1 cellular context compared by ENCODE assay signal in the genomic region with DNA sequence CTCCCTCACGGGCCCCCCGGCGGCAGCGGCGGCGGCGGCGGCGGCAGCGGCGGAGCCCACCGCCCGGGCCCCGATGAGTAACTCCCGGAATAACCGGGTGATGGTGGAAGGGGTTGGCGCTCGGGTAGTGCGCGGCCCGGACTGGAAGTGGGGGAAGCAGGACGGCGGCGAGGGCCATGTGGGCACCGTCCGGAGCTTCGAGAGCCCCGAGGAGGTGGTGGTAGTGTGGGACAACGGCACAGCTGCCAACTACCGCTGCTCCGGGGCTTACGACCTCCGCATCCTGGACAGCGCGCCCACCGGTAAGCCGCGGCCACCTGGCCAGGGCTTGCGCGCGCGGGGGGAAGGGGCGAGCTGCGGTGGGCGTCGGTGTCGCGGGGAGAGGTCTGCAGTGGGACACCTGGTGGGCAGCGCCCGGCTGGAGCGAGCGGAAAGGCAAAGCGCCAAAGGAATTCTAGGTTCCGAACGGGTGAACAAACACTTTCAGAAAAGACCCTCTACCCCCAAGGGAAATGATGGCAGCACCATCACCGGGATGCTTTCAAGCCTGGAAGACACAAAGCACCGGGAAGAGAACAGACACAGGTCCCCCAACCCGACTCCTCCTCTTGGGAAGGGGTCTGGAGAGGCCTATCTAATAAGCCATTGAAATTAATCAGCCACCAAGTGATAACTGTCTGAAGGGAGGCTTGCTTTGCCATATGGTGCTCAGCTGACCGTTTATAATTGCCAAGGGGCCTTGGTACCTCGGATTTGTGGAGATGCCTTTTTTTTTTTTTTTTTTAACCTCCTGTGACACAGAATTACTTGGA.
TF ChIP-seq lines count a peak whose summit lies in the region.

No MANE protein-coding gene starts in this region.

TF ChIP-seq in HepG2, 621 proteins besides CTCF, POLR2A, EP300 and RAD21 (continued from another document and continues in another):
- TF ChIP-seq, protein P1, sequence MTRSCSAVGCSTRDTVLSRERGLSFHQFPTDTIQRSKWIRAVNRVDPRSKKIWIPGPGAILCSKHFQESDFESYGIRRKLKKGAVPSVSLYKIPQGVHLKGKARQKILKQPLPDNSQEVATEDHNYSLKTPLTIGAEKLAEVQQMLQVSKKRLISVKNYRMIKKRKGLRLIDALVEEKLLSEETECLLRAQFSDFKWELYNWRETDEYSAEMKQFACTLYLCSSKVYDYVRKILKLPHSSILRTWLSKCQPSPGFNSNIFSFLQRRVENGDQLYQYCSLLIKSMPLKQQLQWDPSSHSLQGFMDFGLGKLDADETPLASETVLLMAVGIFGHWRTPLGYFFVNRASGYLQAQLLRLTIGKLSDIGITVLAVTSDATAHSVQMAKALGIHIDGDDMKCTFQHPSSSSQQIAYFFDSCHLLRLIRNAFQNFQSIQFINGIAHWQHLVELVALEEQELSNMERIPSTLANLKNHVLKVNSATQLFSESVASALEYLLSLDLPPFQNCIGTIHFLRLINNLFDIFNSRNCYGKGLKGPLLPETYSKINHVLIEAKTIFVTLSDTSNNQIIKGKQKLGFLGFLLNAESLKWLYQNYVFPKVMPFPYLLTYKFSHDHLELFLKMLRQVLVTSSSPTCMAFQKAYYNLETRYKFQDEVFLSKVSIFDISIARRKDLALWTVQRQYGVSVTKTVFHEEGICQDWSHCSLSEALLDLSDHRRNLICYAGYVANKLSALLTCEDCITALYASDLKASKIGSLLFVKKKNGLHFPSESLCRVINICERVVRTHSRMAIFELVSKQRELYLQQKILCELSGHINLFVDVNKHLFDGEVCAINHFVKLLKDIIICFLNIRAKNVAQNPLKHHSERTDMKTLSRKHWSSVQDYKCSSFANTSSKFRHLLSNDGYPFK (CRISPR knock-in tag; IDR thresholded peaks at IDR 0.05; ENCODE audit: borderline replicate concordance), result no peak
- TF ChIP-seq NFE2 (CRISPR knock-in tag; IDR thresholded peaks at IDR 0.05), result no peak
- TF ChIP-seq TOE1 (CRISPR knock-in tag; IDR thresholded peaks at IDR 0.05), result no peak
- TF ChIP-seq RBFOX2 (IDR thresholded peaks at IDR 0.05; ENCODE audit: low read depth, low read length), result peak; percentile 40; the same call in 1 of the 2 replicates
- TF ChIP-seq, protein P2, sequence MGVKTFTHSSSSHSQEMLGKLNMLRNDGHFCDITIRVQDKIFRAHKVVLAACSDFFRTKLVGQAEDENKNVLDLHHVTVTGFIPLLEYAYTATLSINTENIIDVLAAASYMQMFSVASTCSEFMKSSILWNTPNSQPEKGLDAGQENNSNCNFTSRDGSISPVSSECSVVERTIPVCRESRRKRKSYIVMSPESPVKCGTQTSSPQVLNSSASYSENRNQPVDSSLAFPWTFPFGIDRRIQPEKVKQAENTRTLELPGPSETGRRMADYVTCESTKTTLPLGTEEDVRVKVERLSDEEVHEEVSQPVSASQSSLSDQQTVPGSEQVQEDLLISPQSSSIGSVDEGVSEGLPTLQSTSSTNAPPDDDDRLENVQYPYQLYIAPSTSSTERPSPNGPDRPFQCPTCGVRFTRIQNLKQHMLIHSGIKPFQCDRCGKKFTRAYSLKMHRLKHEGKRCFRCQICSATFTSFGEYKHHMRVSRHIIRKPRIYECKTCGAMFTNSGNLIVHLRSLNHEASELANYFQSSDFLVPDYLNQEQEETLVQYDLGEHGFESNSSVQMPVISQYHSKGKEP (CRISPR knock-in tag; IDR thresholded peaks at IDR 0.05), result no peak
- TF ChIP-seq, protein P3, sequence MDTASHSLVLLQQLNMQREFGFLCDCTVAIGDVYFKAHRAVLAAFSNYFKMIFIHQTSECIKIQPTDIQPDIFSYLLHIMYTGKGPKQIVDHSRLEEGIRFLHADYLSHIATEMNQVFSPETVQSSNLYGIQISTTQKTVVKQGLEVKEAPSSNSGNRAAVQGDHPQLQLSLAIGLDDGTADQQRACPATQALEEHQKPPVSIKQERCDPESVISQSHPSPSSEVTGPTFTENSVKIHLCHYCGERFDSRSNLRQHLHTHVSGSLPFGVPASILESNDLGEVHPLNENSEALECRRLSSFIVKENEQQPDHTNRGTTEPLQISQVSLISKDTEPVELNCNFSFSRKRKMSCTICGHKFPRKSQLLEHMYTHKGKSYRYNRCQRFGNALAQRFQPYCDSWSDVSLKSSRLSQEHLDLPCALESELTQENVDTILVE (CRISPR knock-in tag; IDR thresholded peaks at IDR 0.05), result no peak
- TF ChIP-seq TMF1 (CRISPR knock-in tag; IDR thresholded peaks at IDR 0.05; ENCODE audit: low read depth), result no peak
- TF ChIP-seq, protein P4, sequence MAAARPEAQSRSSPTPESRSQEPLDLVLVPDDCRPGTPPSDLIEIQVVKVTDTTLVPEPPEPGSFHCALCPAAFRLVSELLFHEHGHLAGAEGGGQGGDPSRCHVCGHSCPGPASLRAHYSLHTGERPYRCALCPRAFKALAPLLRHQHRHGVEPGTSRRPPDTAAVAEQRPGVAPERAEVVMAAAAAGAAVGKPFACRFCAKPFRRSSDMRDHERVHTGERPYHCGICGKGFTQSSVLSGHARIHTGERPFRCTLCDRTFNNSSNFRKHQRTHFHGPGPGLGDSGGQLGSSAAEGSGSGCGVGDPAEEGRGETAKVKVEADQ (CRISPR knock-in tag; IDR thresholded peaks at IDR 0.05; ENCODE audit: borderline replicate concordance), result no peak
- TF ChIP-seq SSRP1 (CRISPR knock-in tag; IDR thresholded peaks at IDR 0.05), result no peak
- TF ChIP-seq, protein P5, sequence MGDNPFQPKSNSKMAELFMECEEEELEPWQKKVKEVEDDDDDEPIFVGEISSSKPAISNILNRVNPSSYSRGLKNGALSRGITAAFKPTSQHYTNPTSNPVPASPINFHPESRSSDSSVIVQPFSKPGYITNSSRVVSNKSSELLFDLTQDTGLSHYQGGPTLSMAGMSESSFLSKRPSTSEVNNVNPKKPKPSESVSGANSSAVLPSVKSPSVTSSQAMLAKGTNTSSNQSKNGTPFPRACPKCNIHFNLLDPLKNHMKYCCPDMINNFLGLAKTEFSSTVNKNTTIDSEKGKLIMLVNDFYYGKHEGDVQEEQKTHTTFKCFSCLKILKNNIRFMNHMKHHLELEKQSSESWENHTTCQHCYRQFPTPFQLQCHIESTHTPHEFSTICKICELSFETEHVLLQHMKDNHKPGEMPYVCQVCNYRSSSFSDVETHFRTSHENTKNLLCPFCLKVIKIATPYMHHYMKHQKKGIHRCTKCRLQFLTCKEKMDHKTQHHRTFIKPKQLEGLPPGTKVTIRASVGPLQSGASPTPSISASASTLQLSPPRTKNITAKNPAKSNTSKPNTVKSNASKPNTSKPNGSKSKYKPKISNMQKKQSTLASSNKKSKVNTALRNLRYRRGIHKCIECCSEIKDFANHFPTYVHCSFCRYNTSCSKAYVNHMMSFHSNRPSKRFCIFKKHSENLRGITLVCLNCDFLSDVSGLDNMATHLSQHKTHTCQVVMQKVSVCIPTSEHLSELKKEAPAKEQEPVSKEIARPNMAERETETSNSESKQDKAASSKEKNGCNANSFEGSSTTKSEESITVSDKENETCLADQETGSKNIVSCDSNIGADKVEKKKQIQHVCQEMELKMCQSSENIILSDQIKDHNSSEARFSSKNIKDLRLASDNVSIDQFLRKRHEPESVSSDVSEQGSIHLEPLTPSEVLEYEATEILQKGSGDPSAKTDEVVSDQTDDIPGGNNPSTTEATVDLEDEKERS (CRISPR knock-in tag; IDR thresholded peaks at IDR 0.05), result 0 out of 2 replicates have a peak, but pooled peaks have one; percentile 26
- TF ChIP-seq THAP11 (CRISPR knock-in tag; IDR thresholded peaks at IDR 0.05), result no peak
- TF ChIP-seq TARDBP (CRISPR knock-in tag; IDR thresholded peaks at IDR 0.05), result no peak
- no peak for TF ChIP-seq FOXP1 (IDR thresholded peaks at IDR 0.05)
- no peak for TF ChIP-seq FOXP1 (CRISPR knock-in tag; IDR thresholded peaks at IDR 0.05)
- no peak for TF ChIP-seq HDAC6 (IDR thresholded peaks at IDR 0.05; ENCODE audit: low read depth, low read length)
- no peak for TF ChIP-seq ZNF337 (CRISPR knock-in tag; IDR thresholded peaks at IDR 0.05; ENCODE audit: borderline replicate concordance, low read depth)
- no peak for TF ChIP-seq CCAR2 (optimal IDR thresholded peaks at IDR 0.05; ENCODE audit: low read depth, low read length)
- TF ChIP-seq DNMT3B (CRISPR knock-in tag; conservative IDR thresholded peaks at IDR 0.05), result no peak
- TF ChIP-seq ZBTB21 (CRISPR knock-in tag; IDR thresholded peaks at IDR 0.05), result no peak
- TF ChIP-seq TRIM24 (CRISPR knock-in tag; IDR thresholded peaks at IDR 0.05), result no peak
- no peak for TF ChIP-seq TSC22D2 (CRISPR knock-in tag; IDR thresholded peaks at IDR 0.05; ENCODE audit: borderline replicate concordance)
- no peak for TF ChIP-seq ZNF891 (CRISPR knock-in tag; IDR thresholded peaks at IDR 0.05)
- no peak for TF ChIP-seq ZNF839 (CRISPR knock-in tag; IDR thresholded peaks at IDR 0.05; ENCODE audit: borderline replicate concordance)
- TF ChIP-seq KDM2A (CRISPR knock-in tag; IDR thresholded peaks at IDR 0.05; ENCODE audit: borderline replicate concordance, low read depth), result peak; percentile 55; the same call in 1 of the 2 replicates
- peak; percentile 32; the same call in 1 of the 2 replicates for TF ChIP-seq ZNF317 (CRISPR knock-in tag; IDR thresholded peaks at IDR 0.05)
- TF ChIP-seq, protein P6, sequence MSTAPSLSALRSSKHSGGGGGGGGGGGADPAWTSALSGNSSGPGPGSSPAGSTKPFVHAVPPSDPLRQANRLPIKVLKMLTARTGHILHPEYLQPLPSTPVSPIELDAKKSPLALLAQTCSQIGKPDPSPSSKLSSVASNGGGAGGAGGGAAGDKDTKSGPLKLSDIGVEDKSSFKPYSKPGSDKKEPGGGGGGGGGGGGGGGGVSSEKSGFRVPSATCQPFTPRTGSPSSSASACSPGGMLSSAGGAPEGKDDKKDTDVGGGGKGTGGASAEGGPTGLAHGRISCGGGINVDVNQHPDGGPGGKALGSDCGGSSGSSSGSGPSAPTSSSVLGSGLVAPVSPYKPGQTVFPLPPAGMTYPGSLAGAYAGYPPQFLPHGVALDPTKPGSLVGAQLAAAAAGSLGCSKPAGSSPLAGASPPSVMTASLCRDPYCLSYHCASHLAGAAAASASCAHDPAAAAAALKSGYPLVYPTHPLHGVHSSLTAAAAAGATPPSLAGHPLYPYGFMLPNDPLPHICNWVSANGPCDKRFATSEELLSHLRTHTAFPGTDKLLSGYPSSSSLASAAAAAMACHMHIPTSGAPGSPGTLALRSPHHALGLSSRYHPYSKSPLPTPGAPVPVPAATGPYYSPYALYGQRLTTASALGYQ (CRISPR knock-in tag; IDR thresholded peaks at IDR 0.05), result no peak
- no peak for TF ChIP-seq MTA3 (CRISPR knock-in tag; IDR thresholded peaks at IDR 0.05)
- 0 out of 2 replicates have a peak, but pooled peaks have one; percentile 23 for TF ChIP-seq NAIF1 (CRISPR knock-in tag; IDR thresholded peaks at IDR 0.05; ENCODE audit: borderline replicate concordance)
- TF ChIP-seq ZNF530 (CRISPR knock-in tag; IDR thresholded peaks at IDR 0.05; ENCODE audit: low read depth), result no peak
- TF ChIP-seq RNF2 (conservative IDR thresholded peaks at IDR 0.05; ENCODE audit: low read depth), result no peak
- TF ChIP-seq MIXL1 (CRISPR knock-in tag; IDR thresholded peaks at IDR 0.05), result no peak
- no peak for TF ChIP-seq ZNF577 (CRISPR knock-in tag; IDR thresholded peaks at IDR 0.05; ENCODE audit: borderline replicate concordance, low read depth)
- TF ChIP-seq SNRNP70 (IDR thresholded peaks at IDR 0.05; ENCODE audit: low read depth, low read length), result no peak
- TF ChIP-seq DNMT1 (CRISPR knock-in tag; IDR thresholded peaks at IDR 0.05), result 0 out of 2 replicates have a peak, but pooled peaks have one; percentile 43
- TF ChIP-seq FOXA3 (CRISPR knock-in tag; IDR thresholded peaks at IDR 0.05), result no peak
- no peak for TF ChIP-seq HNRNPH1 (optimal IDR thresholded peaks at IDR 0.05; ENCODE audit: low read depth, low read length)
- TF ChIP-seq, protein P7, sequence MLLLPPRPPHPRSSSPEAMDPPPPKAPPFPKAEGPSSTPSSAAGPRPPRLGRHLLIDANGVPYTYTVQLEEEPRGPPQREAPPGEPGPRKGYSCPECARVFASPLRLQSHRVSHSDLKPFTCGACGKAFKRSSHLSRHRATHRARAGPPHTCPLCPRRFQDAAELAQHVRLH (CRISPR knock-in tag; IDR thresholded peaks at IDR 0.05; ENCODE audit: borderline replicate concordance, low read depth), result no peak
- TF ChIP-seq ZEB1 (IDR thresholded peaks at IDR 0.05; ENCODE audit: insufficient replicate concordance, low read depth), result no peak
- TF ChIP-seq ZNF777 (CRISPR knock-in tag; IDR thresholded peaks at IDR 0.05), result no peak
- no peak for TF ChIP-seq ZNF607 (CRISPR knock-in tag; IDR thresholded peaks at IDR 0.05; ENCODE audit: borderline replicate concordance)
- no peak for TF ChIP-seq ZNF644 (CRISPR knock-in tag; IDR thresholded peaks at IDR 0.05; ENCODE audit: low read depth)
- TF ChIP-seq ZNF672 (CRISPR knock-in tag; IDR thresholded peaks at IDR 0.05), result no peak
- no peak; the same call in 1 of the 2 replicates for TF ChIP-seq SALL2 (CRISPR knock-in tag; IDR thresholded peaks at IDR 0.05)
- TF ChIP-seq, protein P8, sequence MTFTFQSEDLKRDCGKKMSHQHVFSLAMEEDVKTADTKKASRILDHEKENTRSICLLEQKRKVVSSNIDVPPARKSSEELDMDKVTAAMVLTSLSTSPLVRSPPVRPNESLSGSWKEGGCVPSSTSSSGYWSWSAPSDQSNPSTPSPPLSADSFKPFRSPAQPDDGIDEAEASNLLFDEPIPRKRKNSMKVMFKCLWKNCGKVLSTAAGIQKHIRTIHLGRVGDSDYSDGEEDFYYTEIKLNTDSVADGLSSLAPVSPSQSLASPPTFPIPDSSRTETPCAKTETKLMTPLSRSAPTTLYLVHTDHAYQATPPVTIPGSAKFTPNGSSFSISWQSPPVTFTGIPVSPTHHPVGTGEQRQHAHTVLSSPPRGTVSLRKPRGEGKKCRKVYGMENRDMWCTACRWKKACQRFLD (CRISPR knock-in tag; IDR thresholded peaks at IDR 0.05; ENCODE audit: borderline replicate concordance), result no peak
- TF ChIP-seq, protein P9, sequence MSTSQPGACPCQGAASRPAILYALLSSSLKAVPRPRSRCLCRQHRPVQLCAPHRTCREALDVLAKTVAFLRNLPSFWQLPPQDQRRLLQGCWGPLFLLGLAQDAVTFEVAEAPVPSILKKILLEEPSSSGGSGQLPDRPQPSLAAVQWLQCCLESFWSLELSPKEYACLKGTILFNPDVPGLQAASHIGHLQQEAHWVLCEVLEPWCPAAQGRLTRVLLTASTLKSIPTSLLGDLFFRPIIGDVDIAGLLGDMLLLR (CRISPR knock-in tag; IDR thresholded peaks at IDR 0.05), result no peak
- no peak for TF ChIP-seq TEAD3 (CRISPR knock-in tag; optimal IDR thresholded peaks at IDR 0.05; ENCODE audit: borderline replicate concordance)
